In genomic region chr6:152595507-152595906, GRCh38 we compare ENCODE assay signal across 9 cellular contexts. TPM values are rescaled to one million over a fixed set of nuclear protein-coding genes. Genes with fewer than 3 reads are reported as not detected.
A peak's percentile ranks its signal among the peaks of the same experiment; 100 is the strongest.
DNase-seq lines count a peak whose midpoint lies in the region; ATAC-seq and TF ChIP-seq lines count a peak whose summit lies in the region.
"Had no signal": no experiment of that assay in that cellular context is flagged by ENCODE, and none has a peak within 500 bp of the region (broad histone marks: within the 10 kb centered on the region; RNA-seq: fewer than 3 reads in every experiment).

No MANE protein-coding gene starts in this region.

- ATAC-seq in GM19351 (IDR thresholded peaks at IDR 0.05; ENCODE audit: unreplicated experiment), result peak; percentile 56
- peak; percentile 35 for ATAC-seq in sciatic nerve

- intact Hi-C loops in sciatic nerve (cut with DNase I), result no loop called here

- peak; percentile 66 for TF ChIP-seq CTCF in epithelial cell of esophagus (IDR thresholded peaks at IDR 0.05; ENCODE audit: insufficient read depth, low read depth, low read length, missing control alignments)

- DNase-seq in NCI-H226 (peak; percentile 18), epithelial cell of esophagus (ENCODE audit: low read depth) (peak; percentile 23), sciatic nerve (ENCODE audit: low spot score) (no peak), H4 (ENCODE audit: low spot score) (no peak), AG08396 (ENCODE audit: low spot score) (no peak)
- DNase-seq in stimulated activated CD4-positive, alpha-beta T cell treated with anti-CD3 and anti-CD28 coated beads, Interleukin-4, amount 100 ng/mL, for 4 hours, result no peak
- DNase-seq: activated effector memory CD4-positive, alpha-beta T cell treated with anti-CD3 and anti-CD28 coated beads, Interleukin-2, amount 50 U/mL, for 16 hours had no signal

- H3K4me3 ChIP-seq in epithelial cell of esophagus (ENCODE audit: low read length), result no peak overlapping the region
- H3K4me3 ChIP-seq: SJSA1 had no signal

RNA-seq across cellular contexts. Expression of gene SYNE1, which starts 41.7 kb away (rescaled TPM):
- 142 TPM for total RNA-seq in sciatic nerve
- total RNA-seq in H4 (2014; rRNA removed; shearing (Covaris generic)), result 9.8 and 14.3 TPM in 2 replicates

Comparison
In these comparisons a context has a peak if more than half of its experiments do, and no peak if none do; other contexts are left out.
1. DNase-seq: peak in NCI-H226 (single experiment) and epithelial cell of esophagus (single experiment); none in sciatic nerve (single experiment), H4 (single experiment), AG08396 (single experiment) and stimulated activated CD4-positive, alpha-beta T cell treated with anti-CD3 and anti-CD28 coated beads, Interleukin-4, amount 100 ng/mL, for 4 hours (0 of 2).